In genomic region chr19:50383307-50383851, GRCh38 we compare ENCODE assay signal across 9 cellular contexts. TPM values are rescaled to one million over a fixed set of nuclear protein-coding genes. Genes with fewer than 3 reads are reported as not detected.
DNase-seq lines count a peak whose midpoint lies in the region; ATAC-seq and TF ChIP-seq lines count a peak whose summit lies in the region.
"Had no signal": no experiment of that assay in that cellular context is flagged by ENCODE, and none has a peak within 500 bp of the region (broad histone marks: within the 10 kb centered on the region; RNA-seq: fewer than 3 reads in every experiment).

No MANE protein-coding gene starts in this region.

- intact Hi-C loops in CD8-positive, alpha-beta T cell (cut with DNase I, micrococcal nuclease), result loop anchor here in 1 of 2 experiments (10.0 kb wide), 1 partner anchor 341 kb away; the partner anchor contains the start of gene CLEC11A

- peak overlapping the region; percentile 91 for H3K27ac Mint-ChIP-seq in CD8-positive, alpha-beta T cell
- peak overlapping the region; percentile 90 to 99 (median 98) for H3K27ac Mint-ChIP-seq in naive B cell

- CTCF ChIA-PET in CD8-positive, alpha-beta T cell (lab: Charles Lee), result interaction anchor here (0.9 to 1.0 kb wide), 2 partner anchors 15 to 22 kb away, joined by 3 to 5 read pairs; no protein-coding TSS in a partner anchor

- peaks cover 30% of the 10 kb centered on the region for H3K36me3 ChIP-seq in CD8-positive, alpha-beta T cell (ENCODE audit: insufficient read depth, low read length)

- no peaks in the 10 kb centered on the region for H3K27me3 ChIP-seq in CD8-positive, alpha-beta T cell (ENCODE audit: insufficient read depth, low read length)
- no peaks in the 10 kb centered on the region for H3K27me3 ChIP-seq in HL-60 (ENCODE audit: insufficient read depth, poor library complexity, severe bottlenecking)

- H3K9me3 Mint-ChIP-seq in CD8-positive, alpha-beta T cell, result no peaks in the 10 kb centered on the region
- H3K9me3 Mint-ChIP-seq in naive B cell, result peaks cover 0 to 1% (median 0%) of the 10 kb centered on the region in 7 donors

- H3K4me3 Mint-ChIP-seq in CD8-positive, alpha-beta T cell, result peak overlapping the region; percentile 97
- peak overlapping the region; percentile 84 to 98 (median 97) for H3K4me3 Mint-ChIP-seq in naive B cell

- H3K4me1 ChIP-seq in CD8-positive, alpha-beta T cell (ENCODE audit: insufficient read depth, low read length), result peaks cover 14% of the 10 kb centered on the region

- peak overlapping the region; percentile 45 for H3K27ac ChIP-seq in CD8-positive, alpha-beta T cell (ENCODE audit: low read depth, low read length)
- H3K27ac ChIP-seq in HL-60 (replicated peaks) (peak overlapping the region; percentile 94), caudate nucleus (ENCODE audit: low read depth, low read length) (peak overlapping the region; percentile 86)

- H3K27me3 Mint-ChIP-seq in CD8-positive, alpha-beta T cell (ENCODE audit: low read depth), result no peaks in the 10 kb centered on the region
- H3K27me3 Mint-ChIP-seq in naive B cell, result no peaks in the 10 kb centered on the region

- peaks cover 35% of the 10 kb centered on the region for H3K4me1 Mint-ChIP-seq in CD8-positive, alpha-beta T cell (ENCODE audit: low read depth)
- peaks cover 41 to 52% (median 42%) of the 10 kb centered on the region in 3 donors for H3K4me1 Mint-ChIP-seq in naive B cell

- peak overlapping the region; percentile 33 for H3K4me3 ChIP-seq in CD8-positive, alpha-beta T cell (ENCODE audit: low read depth, low read length)
- peak overlapping the region; percentile 44 for H3K4me3 ChIP-seq in HL-60 (replicated peaks; ENCODE audit: insufficient read depth, low read length)

- peak; percentile 20 for ATAC-seq in CD8-positive, alpha-beta T cell
- peak; percentile 24 to 31 for ATAC-seq in naive B cell (ENCODE audit: low read depth in 2 of 2)
- ATAC-seq in HG02759 (IDR thresholded peaks at IDR 0.05; ENCODE audit: unreplicated experiment), result no peak

- POLR2A ChIA-PET in CD8-positive, alpha-beta T cell (lab: Charles Lee), result interaction anchor here (0.6 to 1.6 kb wide), 6 partner anchors 8 to 394 kb away, joined by 3 to 10 read pairs (median 4); partner anchors contain the start of genes JOSD2 and NR1H2

- no peak for DNase-seq in CD8-positive, alpha-beta T cell
- DNase-seq in HL-60 (ENCODE audit: low read depth in 1 of 2, low spot score in 1 of 2) (no peak), caudate nucleus (lab: John Stamatoyannopoulos, UW) (peak in 2 of 61 donors; percentile 38 to 54), naive B cell (no peak), NOMO-1 treated with DMSO at 0.1 percent for 48 hours (lab: John Stamatoyannopoulos, UW; ENCODE audit: unreplicated experiment) (no peak), NCI-H1048 (lab: John Stamatoyannopoulos, UW) (no peak), NCI-H69 (lab: John Stamatoyannopoulos, UW) (no peak)

- TF ChIP-seq CTCF in CD8-positive, alpha-beta T cell (IDR thresholded peaks at IDR 0.05), result no peak
- no peak for TF ChIP-seq CTCF in HL-60 (IDR thresholded peaks at IDR 0.05; ENCODE audit: insufficient read depth, low read length)

- H3K9me3 ChIP-seq in CD8-positive, alpha-beta T cell (ENCODE audit: low read length), result no peaks in the 10 kb centered on the region

- peaks cover 40% of the 10 kb centered on the region for H3K36me3 Mint-ChIP-seq in CD8-positive, alpha-beta T cell
- H3K36me3 Mint-ChIP-seq in naive B cell, result peaks cover 14 to 23% of the 10 kb centered on the region in 2 donors

RNA-seq across cellular contexts. Expression of gene POLD1, which starts 0.8 kb away (rescaled TPM):
- total RNA-seq in CD8-positive, alpha-beta T cell, result 10 to 100 TPM; 19.4 to 21.8 TPM
- 10 to 100 TPM; 22.9 to 46.7 (median 32.1) TPM for polyA plus RNA-seq in naive B cell (ENCODE audit: low read depth in 6 of 6)

RNA-seq across cellular contexts. Expression of gene NR1H2, which starts 7.1 kb away (rescaled TPM):
- 100 to 1,000 TPM; 320 to 327 TPM for total RNA-seq in CD8-positive, alpha-beta T cell
- 100 to 1,000 TPM in 1 of 6 donors, 10 to 100 TPM in 5; 70.9 to 115 (median 76.1) TPM for polyA plus RNA-seq in naive B cell (ENCODE audit: low read depth in 6 of 6)

RNA-seq across cellular contexts. Expression of gene NAPSA, which starts 17.9 kb away (rescaled TPM):
- under 1 TPM in 1 of 2 experiments, not detected in 1; 1.00 TPM for total RNA-seq in CD8-positive, alpha-beta T cell
- polyA plus RNA-seq in naive B cell (ENCODE audit: low read depth in 6 of 6), result 1 to 10 TPM in 3 of 6 donors, under 1 TPM in 2, not detected in 1; 0.38 to 1.8 (median 1.1) TPM

RNA-seq across cellular contexts. Expression of gene SPIB, which starts 35.4 kb away (rescaled TPM):
- total RNA-seq in CD8-positive, alpha-beta T cell, result 1 to 10 TPM in 1 of 2 experiments, under 1 TPM in 1; 0.81 to 1.2 TPM
- 100 to 1,000 TPM; 218 to 343 (median 286) TPM for polyA plus RNA-seq in naive B cell (ENCODE audit: low read depth in 6 of 6)
- total RNA-seq: renal cortical epithelial cell had no signal

RNA-seq across cellular contexts. Expression of gene MYBPC2, which starts 49.3 kb away (rescaled TPM):
- under 1 TPM; 0.08 to 0.39 TPM for total RNA-seq in CD8-positive, alpha-beta T cell
- polyA plus RNA-seq in naive B cell (ENCODE audit: low read depth in 6 of 6), result 1 to 10 TPM in 3 of 6 donors, under 1 TPM in 2, not detected in 1; 0.44 to 6.6 (median 1.2) TPM
